In genomic region chr7:149430197-149430596, GRCh38 we compare ENCODE assay signal across 2 cellular contexts.
TF ChIP-seq lines count a peak whose summit lies in the region.

No MANE protein-coding gene starts in this region.

TF ChIP-seq in K562, 482 proteins besides CTCF, POLR2A, EP300 and RAD21:
- no peak for TF ChIP-seq MNT (conservative IDR thresholded peaks at IDR 0.05)
- TF ChIP-seq SPI1 (IDR thresholded peaks at IDR 0.05; ENCODE audit: borderline replicate concordance, low read depth, low read length), result peak; percentile 91
- TF ChIP-seq KDM5B (IDR thresholded peaks at IDR 0.05; ENCODE audit: insufficient replicate concordance, low read depth, low read length), result peak; percentile 14

TF ChIP-seq in SK-N-SH, 30 proteins besides CTCF, POLR2A, EP300 and RAD21 (continued from another document):
- TF ChIP-seq TEAD4 (IDR thresholded peaks at IDR 0.05; ENCODE audit: borderline replicate concordance, insufficient read depth), result no peak
